In the genomic region with DNA sequence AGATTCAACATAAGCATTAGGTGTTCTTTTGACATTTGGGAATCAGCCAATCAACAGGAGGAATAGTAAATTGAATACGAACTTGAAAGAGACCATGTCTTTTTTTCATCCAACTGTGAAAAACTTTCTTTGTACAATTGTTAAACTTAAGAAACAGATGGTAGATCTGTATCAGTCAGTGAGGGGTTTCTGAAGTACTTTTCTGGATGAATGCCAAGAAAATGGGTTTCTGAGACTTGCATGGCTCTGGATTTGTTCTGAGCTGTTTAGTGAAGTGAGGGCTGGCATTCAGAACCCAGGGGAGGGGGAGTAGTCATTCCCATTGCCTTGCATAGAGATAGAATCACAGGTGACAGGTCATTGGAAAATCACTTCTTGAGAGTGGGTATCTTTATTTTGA, we compare ENCODE assay signal across 11 cellular contexts. TPM values are rescaled to one million over a fixed set of nuclear protein-coding genes. Genes with fewer than 3 reads are reported as not detected.
DNase-seq lines count a peak whose midpoint lies in the region; ATAC-seq and TF ChIP-seq lines count a peak whose summit lies in the region.
"Had no signal": no experiment of that assay in that cellular context is flagged by ENCODE, and none has a peak within 500 bp of the region (broad histone marks: within the 10 kb centered on the region; RNA-seq: fewer than 3 reads in every experiment).

No MANE protein-coding gene starts in this region.

- H3K27ac Mint-ChIP-seq in activated CD4-positive, alpha-beta T cell treated with anti-CD3 and anti-CD28 coated beads, Interleukin-2, amount 10 ng/mL, durations not matched to agents 24 days and 14 days = peak overlapping the region; percentile 93
- H3K27ac Mint-ChIP-seq in activated T-helper 1 cell treated with anti-CD3 and anti-CD28 coated beads, Interleukin-12 subunit alpha, Interleukin-12 subunit beta, Interleukin-2, Interleukin-4 antibody, amounts not matched to agents 30 ng/mL and 10 ng/mL and 1 ng/mL, durations not matched to agents 14 hours and 24 hours and 36 hours = peak overlapping the region; percentile 96
- peak overlapping the region; percentile 89 for H3K27ac Mint-ChIP-seq in stimulated activated effector memory CD8-positive, alpha-beta T cell treated with anti-CD3 and anti-CD28 coated beads, Interleukin-12 subunit alpha, Interleukin-12 subunit beta, amount 100 ng/mL, for 72 hours

- TF ChIP-seq EP300 in suprapubic skin (IDR thresholded peaks at IDR 0.05) = no peak

- H3K36me3 Mint-ChIP-seq in activated CD4-positive, alpha-beta T cell treated with anti-CD3 and anti-CD28 coated beads, Interleukin-2, amount 10 ng/mL, durations not matched to agents 24 days and 14 days (ENCODE audit: low read depth) = peaks cover 61% of the 10 kb centered on the region
- peaks cover 49% of the 10 kb centered on the region for H3K36me3 Mint-ChIP-seq in activated T-helper 1 cell treated with anti-CD3 and anti-CD28 coated beads, Interleukin-12 subunit alpha, Interleukin-12 subunit beta, Interleukin-2, Interleukin-4 antibody, amounts not matched to agents 30 ng/mL and 10 ng/mL and 1 ng/mL, durations not matched to agents 14 hours and 24 hours and 36 hours (ENCODE audit: low read depth)
- H3K36me3 Mint-ChIP-seq in stimulated activated effector memory CD8-positive, alpha-beta T cell treated with anti-CD3 and anti-CD28 coated beads, Interleukin-12 subunit alpha, Interleukin-12 subunit beta, amount 100 ng/mL, for 72 hours = peaks cover 98% of the 10 kb centered on the region

- peak overlapping the region; percentile 80 for H3K4me3 Mint-ChIP-seq in activated CD4-positive, alpha-beta T cell treated with anti-CD3 and anti-CD28 coated beads, Interleukin-2, amount 10 ng/mL, durations not matched to agents 24 days and 14 days
- H3K4me3 Mint-ChIP-seq in activated T-helper 1 cell treated with anti-CD3 and anti-CD28 coated beads, Interleukin-12 subunit alpha, Interleukin-12 subunit beta, Interleukin-2, Interleukin-4 antibody, amounts not matched to agents 30 ng/mL and 10 ng/mL and 1 ng/mL, durations not matched to agents 14 hours and 24 hours and 36 hours = peak overlapping the region; percentile 43
- H3K4me3 Mint-ChIP-seq in stimulated activated effector memory CD8-positive, alpha-beta T cell treated with anti-CD3 and anti-CD28 coated beads, Interleukin-12 subunit alpha, Interleukin-12 subunit beta, amount 100 ng/mL, for 72 hours = peak overlapping the region; percentile 68

- peak; percentile 67 for DNase-seq in activated CD4-positive, alpha-beta T cell treated with anti-CD3 and anti-CD28 coated beads, Interleukin-2, amount 10 ng/mL, durations not matched to agents 24 days and 14 days
- no peak for DNase-seq in activated CD4-positive, alpha-beta T cell treated with anti-CD3 and anti-CD28 coated beads for 4 hours
- DNase-seq in NCI-H2171 treated with DMSO at 0.1 percent for 48 hours (lab: John Stamatoyannopoulos, UW) = peak; percentile 75
- DNase-seq in activated T-helper 1 cell treated with anti-CD3 and anti-CD28 coated beads, Interleukin-12 subunit alpha, Interleukin-12 subunit beta, Interleukin-2, Interleukin-4 antibody, amounts not matched to agents 30 ng/mL and 10 ng/mL and 1 ng/mL, durations not matched to agents 14 hours and 24 hours and 36 hours (ENCODE audit: low spot score) = no peak
- no peak for DNase-seq in stimulated activated effector memory CD8-positive, alpha-beta T cell treated with anti-CD3 and anti-CD28 coated beads, Interleukin-12 subunit alpha, Interleukin-12 subunit beta, amount 100 ng/mL, for 72 hours (ENCODE audit: low spot score in 2 of 2)
- no peak for DNase-seq in T1000 (lab: John Stamatoyannopoulos, UW)
- no peak for DNase-seq in suprapubic skin (ENCODE audit: low spot score in 2 of 2)
- DNase-seq in activated gamma-delta T cell (lab: John Stamatoyannopoulos, UW) = no peak
- DNase-seq: islet precursor cell, NCI-H510A had no signal

- no peak for ATAC-seq in stimulated activated effector memory CD8-positive, alpha-beta T cell treated with anti-CD3 and anti-CD28 coated beads, Interleukin-12 subunit alpha, Interleukin-12 subunit beta, amount 100 ng/mL, for 72 hours

- no peaks in the 10 kb centered on the region for H3K27me3 ChIP-seq in suprapubic skin

- intact Hi-C loops in activated CD4-positive, alpha-beta T cell treated with anti-CD3 and anti-CD28 coated beads, Interleukin-2, amount 10 ng/mL, durations not matched to agents 24 days and 14 days (cut with micrococcal nuclease) = no loop called here
- intact Hi-C loops in activated T-helper 1 cell treated with anti-CD3 and anti-CD28 coated beads, Interleukin-12 subunit alpha, Interleukin-12 subunit beta, Interleukin-2, Interleukin-4 antibody, amounts not matched to agents 30 ng/mL and 10 ng/mL and 1 ng/mL, durations not matched to agents 14 hours and 24 hours and 36 hours (cut with micrococcal nuclease) = no loop called here

- H3K4me1 ChIP-seq in suprapubic skin = no peaks in the 10 kb centered on the region

- H3K4me3 ChIP-seq in suprapubic skin = no peak overlapping the region

- WGBS in suprapubic skin = 26% methylated on average over 1 of the region's 1 CpG

- H3K27ac ChIP-seq in suprapubic skin = no peak overlapping the region

- H3K9me3 ChIP-seq in suprapubic skin = no peaks in the 10 kb centered on the region

- no peak for TF ChIP-seq CTCF in suprapubic skin (IDR thresholded peaks at IDR 0.05)

- H3K4me1 Mint-ChIP-seq in activated CD4-positive, alpha-beta T cell treated with anti-CD3 and anti-CD28 coated beads, Interleukin-2, amount 10 ng/mL, durations not matched to agents 24 days and 14 days = peaks cover 75% of the 10 kb centered on the region
- peaks cover 89% of the 10 kb centered on the region for H3K4me1 Mint-ChIP-seq in activated T-helper 1 cell treated with anti-CD3 and anti-CD28 coated beads, Interleukin-12 subunit alpha, Interleukin-12 subunit beta, Interleukin-2, Interleukin-4 antibody, amounts not matched to agents 30 ng/mL and 10 ng/mL and 1 ng/mL, durations not matched to agents 14 hours and 24 hours and 36 hours (ENCODE audit: low read depth)
- peaks cover 87% of the 10 kb centered on the region for H3K4me1 Mint-ChIP-seq in stimulated activated effector memory CD8-positive, alpha-beta T cell treated with anti-CD3 and anti-CD28 coated beads, Interleukin-12 subunit alpha, Interleukin-12 subunit beta, amount 100 ng/mL, for 72 hours

- H3K9me3 Mint-ChIP-seq in activated CD4-positive, alpha-beta T cell treated with anti-CD3 and anti-CD28 coated beads, Interleukin-2, amount 10 ng/mL, durations not matched to agents 24 days and 14 days = no peaks in the 10 kb centered on the region
- no peaks in the 10 kb centered on the region for H3K9me3 Mint-ChIP-seq in activated T-helper 1 cell treated with anti-CD3 and anti-CD28 coated beads, Interleukin-12 subunit alpha, Interleukin-12 subunit beta, Interleukin-2, Interleukin-4 antibody, amounts not matched to agents 30 ng/mL and 10 ng/mL and 1 ng/mL, durations not matched to agents 14 hours and 24 hours and 36 hours
- no peaks in the 10 kb centered on the region for H3K9me3 Mint-ChIP-seq in stimulated activated effector memory CD8-positive, alpha-beta T cell treated with anti-CD3 and anti-CD28 coated beads, Interleukin-12 subunit alpha, Interleukin-12 subunit beta, amount 100 ng/mL, for 72 hours

- TF ChIP-seq POLR2A in suprapubic skin (IDR thresholded peaks at IDR 0.05) = no peak

- no peaks in the 10 kb centered on the region for H3K36me3 ChIP-seq in suprapubic skin

- H3K27me3 Mint-ChIP-seq in activated CD4-positive, alpha-beta T cell treated with anti-CD3 and anti-CD28 coated beads, Interleukin-2, amount 10 ng/mL, durations not matched to agents 24 days and 14 days = no peaks in the 10 kb centered on the region
- no peaks in the 10 kb centered on the region for H3K27me3 Mint-ChIP-seq in activated T-helper 1 cell treated with anti-CD3 and anti-CD28 coated beads, Interleukin-12 subunit alpha, Interleukin-12 subunit beta, Interleukin-2, Interleukin-4 antibody, amounts not matched to agents 30 ng/mL and 10 ng/mL and 1 ng/mL, durations not matched to agents 14 hours and 24 hours and 36 hours (ENCODE audit: insufficient read depth)

RNA-seq across cellular contexts. Expression of gene PTPRC, which starts 37.4 kb away (rescaled TPM):
- 436 and 438 TPM in 2 replicates for total RNA-seq in activated CD4-positive, alpha-beta T cell treated with anti-CD3 and anti-CD28 coated beads, Interleukin-2, amount 10 ng/mL, durations not matched to agents 24 days and 14 days
- 512 and 516 TPM in 2 replicates for total RNA-seq in activated T-helper 1 cell treated with anti-CD3 and anti-CD28 coated beads, Interleukin-12 subunit alpha, Interleukin-12 subunit beta, Interleukin-2, Interleukin-4 antibody, amounts not matched to agents 30 ng/mL and 10 ng/mL and 1 ng/mL, durations not matched to agents 14 hours and 24 hours and 36 hours
- 10 to 100 TPM in 1 of 4 donors, 1 to 10 TPM in 3; 4.7 to 11.4 (median 6.7) TPM for total RNA-seq in suprapubic skin
- total RNA-seq: G401 had no signal

Comparison
In these comparisons a context has a peak if more than half of its experiments do, and no peak if none do; other contexts are left out.
1. DNase-seq: peak in activated CD4-positive, alpha-beta T cell treated with anti-CD3 and anti-CD28 coated beads, Interleukin-2, amount 10 ng/mL, durations not matched to agents 24 days and 14 days (single experiment) and NCI-H2171 treated with DMSO at 0.1 percent for 48 hours (single experiment); none in activated CD4-positive, alpha-beta T cell treated with anti-CD3 and anti-CD28 coated beads for 4 hours (0 of 2), activated T-helper 1 cell treated with anti-CD3 and anti-CD28 coated beads, Interleukin-12 subunit alpha, Interleukin-12 subunit beta, Interleukin-2, Interleukin-4 antibody, amounts not matched to agents 30 ng/mL and 10 ng/mL and 1 ng/mL, durations not matched to agents 14 hours and 24 hours and 36 hours (single experiment), stimulated activated effector memory CD8-positive, alpha-beta T cell treated with anti-CD3 and anti-CD28 coated beads, Interleukin-12 subunit alpha, Interleukin-12 subunit beta, amount 100 ng/mL, for 72 hours (0 of 2), T1000 (single experiment), suprapubic skin (0 of 2) and activated gamma-delta T cell (single experiment).
2. RNA of gene PTPRC, which starts 37.4 kb away (total RNA-seq): 512 to 516 TPM in activated T-helper 1 cell treated with anti-CD3 and anti-CD28 coated beads, Interleukin-12 subunit alpha, Interleukin-12 subunit beta, Interleukin-2, Interleukin-4 antibody, amounts not matched to agents 30 ng/mL and 10 ng/mL and 1 ng/mL, durations not matched to agents 14 hours and 24 hours and 36 hours and 436 to 438 TPM in activated CD4-positive, alpha-beta T cell treated with anti-CD3 and anti-CD28 coated beads, Interleukin-2, amount 10 ng/mL, durations not matched to agents 24 days and 14 days; 4.7 to 11.4 TPM in suprapubic skin; every median in the first group is over 10 times any median in the second.
3. Peak in every context shown above with its lines, with median percentiles within 50 percentile points of each other: H3K27ac Mint-ChIP-seq and H3K4me3 Mint-ChIP-seq.